22 cellular contexts compared by ENCODE assay signal in genomic region chr5:154797762-154798161, GRCh38. TPM values are rescaled to one million over a fixed set of nuclear protein-coding genes. Genes with fewer than 3 reads are reported as not detected.
A peak's percentile ranks its signal among the peaks of the same experiment; 100 is the strongest.
DNase-seq lines count a peak whose midpoint lies in the region; ATAC-seq and TF ChIP-seq lines count a peak whose summit lies in the region.
"Had no signal": no experiment of that assay in that cellular context is flagged by ENCODE, and none has a peak within 500 bp of the region (broad histone marks: within the 10 kb centered on the region; RNA-seq: fewer than 3 reads in every experiment).

No MANE protein-coding gene starts in this region.

- intact Hi-C loops in CD8-positive, alpha-beta T cell (cut with DNase I, micrococcal nuclease): no loop called here
- intact Hi-C loops in vagina (cut with DNase I): no loop called here

- CTCF ChIA-PET in CD8-positive, alpha-beta T cell (lab: Charles Lee): interaction anchor here (0.7 to 0.9 kb wide), 2 partner anchors 51 to 147 kb away, joined by 3 to 6 read pairs; no protein-coding TSS in a partner anchor

- in situ Hi-C loops in astrocyte of the spinal cord (cut with HindIII; ENCODE audit: low sequenced_read_pairs): no loop called here

- peak overlapping the region; percentile 51 for H3K27ac Mint-ChIP-seq in activated naive CD4-positive, alpha-beta T cell treated with anti-CD3 and anti-CD28 coated beads, Interleukin-2, amount 50 U/mL, for 24 hours
- H3K27ac Mint-ChIP-seq in activated naive CD4-positive, alpha-beta T cell treated with anti-CD3 and anti-CD28 coated beads, Interleukin-2, amount 50 U/mL, for 72 hours: peak overlapping the region in 1 of 2 donors; percentile 79
- peak overlapping the region; percentile 6 for H3K27ac Mint-ChIP-seq in CD8-positive, alpha-beta T cell

- H3K36me3 Mint-ChIP-seq in activated naive CD4-positive, alpha-beta T cell treated with anti-CD3 and anti-CD28 coated beads, Interleukin-2, amount 50 U/mL, for 24 hours: peaks cover 28% of the 10 kb centered on the region
- H3K36me3 Mint-ChIP-seq in activated naive CD4-positive, alpha-beta T cell treated with anti-CD3 and anti-CD28 coated beads, Interleukin-2, amount 50 U/mL, for 72 hours: peaks cover 26 to 38% of the 10 kb centered on the region in 2 donors
- H3K36me3 Mint-ChIP-seq in CD8-positive, alpha-beta T cell: peaks cover 86% of the 10 kb centered on the region

- POLR2A ChIA-PET in CD8-positive, alpha-beta T cell (lab: Charles Lee): interaction anchor here (0.6 kb wide), 1 partner anchor 14 kb away, joined by 3 read pairs; no protein-coding TSS in a partner anchor

- no peak overlapping the region for H3K27ac ChIP-seq in CD8-positive, alpha-beta T cell (ENCODE audit: low read depth, low read length)
- H3K27ac ChIP-seq in vagina: no peak overlapping the region

- no peak overlapping the region for H3K4me3 ChIP-seq in CD8-positive, alpha-beta T cell (ENCODE audit: low read depth, low read length)
- no peak overlapping the region for H3K4me3 ChIP-seq in astrocyte of the spinal cord (ENCODE audit: low read depth, low read length)
- H3K4me3 ChIP-seq in vagina: no peak overlapping the region
- H3K4me3 ChIP-seq: MG63 had no signal

- H3K9me3 ChIP-seq in CD8-positive, alpha-beta T cell (ENCODE audit: low read length): no peaks in the 10 kb centered on the region
- no peaks in the 10 kb centered on the region for H3K9me3 ChIP-seq in vagina
- H3K9me3 ChIP-seq: Caco-2, MG63 had no signal

- no peaks in the 10 kb centered on the region for H3K27me3 Mint-ChIP-seq in activated naive CD4-positive, alpha-beta T cell treated with anti-CD3 and anti-CD28 coated beads, Interleukin-2, amount 50 U/mL, for 24 hours
- H3K27me3 Mint-ChIP-seq in CD8-positive, alpha-beta T cell (ENCODE audit: low read depth): no peaks in the 10 kb centered on the region
- H3K27me3 Mint-ChIP-seq: CD4-positive, alpha-beta memory T cell had no signal

- no peak for ATAC-seq in activated naive CD4-positive, alpha-beta T cell treated with anti-CD3 and anti-CD28 coated beads, Interleukin-2, amount 50 U/mL, for 72 hours
- no peak for ATAC-seq in CD8-positive, alpha-beta T cell
- ATAC-seq: HCT116 had no signal

- H3K4me1 Mint-ChIP-seq in activated naive CD4-positive, alpha-beta T cell treated with anti-CD3 and anti-CD28 coated beads, Interleukin-2, amount 50 U/mL, for 24 hours: peaks cover 11% of the 10 kb centered on the region
- H3K4me1 Mint-ChIP-seq in CD8-positive, alpha-beta T cell (ENCODE audit: low read depth): peaks cover 7% of the 10 kb centered on the region

- H3K4me1 ChIP-seq in CD8-positive, alpha-beta T cell (ENCODE audit: insufficient read depth, low read length): no peaks in the 10 kb centered on the region
- no peaks in the 10 kb centered on the region for H3K4me1 ChIP-seq in vagina

- no peak for DNase-seq in activated naive CD4-positive, alpha-beta T cell treated with anti-CD3 and anti-CD28 coated beads, Interleukin-2, amount 50 U/mL, for 72 hours (ENCODE audit: low spot score in 2 of 2)
- DNase-seq in CD8-positive, alpha-beta T cell: no peak
- peak; percentile 15 for DNase-seq in astrocyte of the spinal cord (ENCODE audit: low read depth, low spot score)
- peak; percentile 35 for DNase-seq in iris pigment epithelial cell (ENCODE audit: low read depth)
- DNase-seq in A172 (ENCODE audit: low spot score): no peak
- DNase-seq in vagina (ENCODE audit: extremely low spot score in 2 of 2): no peak
- DNase-seq: C1 segment of cervical spinal cord; Caco-2; CD4-positive, alpha-beta memory T cell; IMR-90; KG1; MG63; NCI-H1417 treated with DMSO at 0.1 percent for 48 hours; NCI-H1694 treated with DMSO at 0.1 percent for 48 hours; NCI-H2081; NCI-H2227 treated with DMSO at 0.1 percent for 48 hours; NCI-H526 treated with DMSO at 0.1 percent for 48 hours; RPMI8226; SHP77 treated with DMSO at 0.1 percent for 48 hours had no signal

- TF ChIP-seq CTCF in CD8-positive, alpha-beta T cell (IDR thresholded peaks at IDR 0.05): no peak
- TF ChIP-seq CTCF in astrocyte of the spinal cord (IDR thresholded peaks at IDR 0.05; ENCODE audit: low read depth, low read length) (no peak), vagina (IDR thresholded peaks at IDR 0.05) (no peak)

- peaks cover 59% of the 10 kb centered on the region for H3K36me3 ChIP-seq in CD8-positive, alpha-beta T cell (ENCODE audit: insufficient read depth, low read length)
- H3K36me3 ChIP-seq in vagina: peaks cover 6 to 64% of the 10 kb centered on the region in 2 donors

- H3K9me3 Mint-ChIP-seq in activated naive CD4-positive, alpha-beta T cell treated with anti-CD3 and anti-CD28 coated beads, Interleukin-2, amount 50 U/mL, for 24 hours: no peaks in the 10 kb centered on the region
- no peaks in the 10 kb centered on the region for H3K9me3 Mint-ChIP-seq in activated naive CD4-positive, alpha-beta T cell treated with anti-CD3 and anti-CD28 coated beads, Interleukin-2, amount 50 U/mL, for 72 hours
- H3K9me3 Mint-ChIP-seq in CD8-positive, alpha-beta T cell: no peaks in the 10 kb centered on the region
- H3K9me3 Mint-ChIP-seq: CD4-positive, alpha-beta memory T cell had no signal

- no peak overlapping the region for H3K4me3 Mint-ChIP-seq in activated naive CD4-positive, alpha-beta T cell treated with anti-CD3 and anti-CD28 coated beads, Interleukin-2, amount 50 U/mL, for 24 hours
- H3K4me3 Mint-ChIP-seq in CD8-positive, alpha-beta T cell: no peak overlapping the region
- H3K4me3 Mint-ChIP-seq: CD4-positive, alpha-beta memory T cell had no signal

- TF ChIP-seq POLR2A in vagina (IDR thresholded peaks at IDR 0.05): no peak

- no peaks in the 10 kb centered on the region for H3K27me3 ChIP-seq in CD8-positive, alpha-beta T cell (ENCODE audit: insufficient read depth, low read length)
- no peaks in the 10 kb centered on the region for H3K27me3 ChIP-seq in vagina
- H3K27me3 ChIP-seq: MG63 had no signal

RNA-seq across cellular contexts. Expression of gene LARP1, which starts 42.6 kb away (rescaled TPM):
- 100 to 1,000 TPM; 172 to 231 TPM for total RNA-seq in activated naive CD4-positive, alpha-beta T cell treated with anti-CD3 and anti-CD28 coated beads, Interleukin-2, amount 50 U/mL, for 72 hours
- total RNA-seq in CD8-positive, alpha-beta T cell: 10 to 100 TPM; 70.4 to 80.5 TPM
- total RNA-seq in A172 (2014; rRNA removed; shearing (Covaris generic)): 76.1 and 78.4 TPM in 2 replicates
- total RNA-seq in vagina: 98.0 TPM

RNA-seq across cellular contexts. Expression of gene FAXDC2, which starts 52.6 kb away (rescaled TPM):
- total RNA-seq in activated naive CD4-positive, alpha-beta T cell treated with anti-CD3 and anti-CD28 coated beads, Interleukin-2, amount 50 U/mL, for 72 hours: under 1 TPM in 1 of 2 donors, not detected in 1; 0.57 TPM
- under 1 TPM; 0.28 to 0.38 TPM for total RNA-seq in CD8-positive, alpha-beta T cell
- total RNA-seq in A172 (2014; rRNA removed; shearing (Covaris generic)): 1.8 and 3.5 TPM in 2 replicates
- 35.4 TPM for total RNA-seq in vagina
- total RNA-seq: NCI-H460 had no signal

Comparison
In these comparisons a context has a peak if more than half of its experiments do, and no peak if none do; other contexts are left out.
1. DNase-seq: peak in astrocyte of the spinal cord (single experiment) and iris pigment epithelial cell (single experiment); none in activated naive CD4-positive, alpha-beta T cell treated with anti-CD3 and anti-CD28 coated beads, Interleukin-2, amount 50 U/mL, for 72 hours (0 of 2), CD8-positive, alpha-beta T cell (0 of 7), A172 (single experiment) and vagina (0 of 2).